13 cellular contexts compared by ENCODE assay signal in the genomic region with DNA sequence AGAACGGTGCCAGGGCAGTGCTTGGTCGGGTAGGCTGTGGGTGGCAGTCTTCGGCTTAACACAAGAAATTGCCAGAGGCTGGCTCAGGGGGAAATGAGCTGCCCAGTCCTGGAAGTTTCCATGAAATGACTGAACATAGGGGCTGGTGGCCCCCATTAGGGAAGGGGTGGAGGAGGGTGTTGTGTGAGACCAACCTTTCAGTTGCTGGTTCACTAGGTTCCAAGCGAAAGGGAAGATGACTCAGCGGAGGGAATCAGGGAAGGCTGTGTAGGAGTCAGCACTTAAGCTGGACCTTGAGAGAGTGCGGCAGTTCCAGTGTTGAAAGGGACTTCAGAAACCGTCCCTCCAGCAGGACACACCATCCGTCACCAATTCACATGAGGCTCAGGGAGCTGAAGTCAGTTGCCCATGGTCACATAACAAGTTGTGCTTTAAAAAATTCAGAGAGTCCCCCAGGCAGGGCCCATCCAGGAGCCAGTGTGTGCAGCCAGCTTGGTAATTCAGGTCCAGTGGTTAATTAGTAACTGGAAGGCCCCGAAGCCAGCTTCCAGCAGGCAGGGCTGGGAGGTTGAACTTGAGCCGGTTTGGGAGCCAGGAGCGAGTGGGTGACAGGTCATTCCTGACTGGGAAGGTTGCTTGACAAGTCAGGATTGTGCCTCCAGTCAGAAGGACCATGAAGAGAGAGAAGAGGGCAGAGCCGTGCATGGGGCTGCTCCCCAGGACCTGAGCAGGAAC. TPM values are rescaled to one million over a fixed set of nuclear protein-coding genes. Genes with fewer than 3 reads are reported as not detected.
A peak's percentile ranks its signal among the peaks of the same experiment; 100 is the strongest.
DNase-seq lines count a peak whose midpoint lies in the region; ATAC-seq and TF ChIP-seq lines count a peak whose summit lies in the region.
"Had no signal": no experiment of that assay in that cellular context is flagged by ENCODE, and none has a peak within 500 bp of the region (broad histone marks: within the 10 kb centered on the region; RNA-seq: fewer than 3 reads in every experiment).

SGK2 (plus strand) TSS at position 616 of the 735 bp plus-strand sequence. CDS start 7,469 bp downstream, outside the sequence.

- H3K36me3 ChIP-seq in RWPE2 (ENCODE audit: low read depth) (no peaks in the 10 kb centered on the region), breast epithelium (no peaks in the 10 kb centered on the region)

- H3K4me3 ChIP-seq in RWPE2 (ENCODE audit: severe bottlenecking) = no peak within 1 kb of the TSS
- no peak within 1 kb of the TSS for H3K4me3 ChIP-seq in breast epithelium

- intact Hi-C loops in breast epithelium (cut with DNase I; ENCODE audit: low total_unique reads) = no loop called here

- peak; percentile 41 for ATAC-seq in RWPE2 (ENCODE audit: low read depth)
- peak; percentile 10 for ATAC-seq in foreskin keratinocyte
- no peak for ATAC-seq in stimulated activated naive CD8-positive, alpha-beta T cell treated with anti-CD3 and anti-CD28 coated beads, Interleukin-15, Interleukin-2, amounts not matched to agents 100 U/mL and 50 U/mL, for 24 hours
- ATAC-seq: CD8-positive, alpha-beta T cell had no signal

- H3K9me3 ChIP-seq in RWPE2 (ENCODE audit: severe bottlenecking) = no peaks in the 10 kb centered on the region
- no peaks in the 10 kb centered on the region for H3K9me3 ChIP-seq in breast epithelium

- DNase-seq in DMS53 (lab: John Stamatoyannopoulos, UW) = peak; percentile 95
- peak; percentile 65 for DNase-seq in RWPE2 (ENCODE audit: low spot score)
- DNase-seq in foreskin keratinocyte = no peak
- DNase-seq in non-pigmented ciliary epithelial cell (ENCODE audit: low read depth) = peak; percentile 22
- no peak for DNase-seq in breast epithelium (ENCODE audit: low spot score in 2 of 2)
- DNase-seq in stimulated activated naive CD8-positive, alpha-beta T cell treated with anti-CD3 and anti-CD28 coated beads, Interleukin-15, Interleukin-2, amounts not matched to agents 100 U/mL and 50 U/mL, for 24 hours = no peak
- no peak for DNase-seq in OCI-M2 (lab: John Stamatoyannopoulos, UW; ENCODE audit: unreplicated experiment)
- no peak for DNase-seq in substantia nigra (lab: John Stamatoyannopoulos, UW)
- DNase-seq: activated naive CD4-positive, alpha-beta T cell treated with anti-CD3 and anti-CD28 coated beads for 36 hours; CD8-positive, alpha-beta T cell; KBM-7; naive B cell; NCI-H748 treated with DMSO at 0.1 percent for 48 hours had no signal

- TF ChIP-seq POLR2A in breast epithelium (IDR thresholded peaks at IDR 0.05) = no peak

- H3K27me3 ChIP-seq in RWPE2 (ENCODE audit: insufficient read depth, poor library complexity, severe bottlenecking) = no peaks in the 10 kb centered on the region
- no peaks in the 10 kb centered on the region for H3K27me3 ChIP-seq in foreskin keratinocyte
- H3K27me3 ChIP-seq in breast epithelium = no peaks in the 10 kb centered on the region

- no peak within 1 kb of the TSS for H3K27ac ChIP-seq in RWPE2 (ENCODE audit: poor library complexity, severe bottlenecking)
- H3K27ac ChIP-seq in foreskin keratinocyte = no peak within 1 kb of the TSS
- H3K27ac ChIP-seq in breast epithelium = no peak within 1 kb of the TSS
- no peak within 1 kb of the TSS for H3K27ac ChIP-seq in substantia nigra (ENCODE audit: low read depth, low read length, poor library complexity, severe bottlenecking)

- no peaks in the 10 kb centered on the region for H3K4me1 ChIP-seq in RWPE2 (ENCODE audit: insufficient read depth, poor library complexity, severe bottlenecking)
- no peaks in the 10 kb centered on the region for H3K4me1 ChIP-seq in foreskin keratinocyte
- no peaks in the 10 kb centered on the region for H3K4me1 ChIP-seq in breast epithelium

- TF ChIP-seq CTCF in RWPE2 (IDR thresholded peaks at IDR 0.05; ENCODE audit: poor library complexity, severe bottlenecking) (no peak), foreskin keratinocyte (conservative IDR thresholded peaks at IDR 0.05) (no peak), breast epithelium (IDR thresholded peaks at IDR 0.05) (no peak)

RNA-seq across cellular contexts. Expression of gene SGK2, which starts in this region (rescaled TPM):
- total RNA-seq in foreskin keratinocyte (0.04 and 0.20 TPM in 2 replicates), breast epithelium (1 to 10 TPM; 4.1 to 8.2 (median 6.4) TPM)
- 0.03 TPM in 1 of 2 replicates, not detected in the other for polyA plus RNA-seq in foreskin keratinocyte

Comparison
In these comparisons a context has a peak if more than half of its experiments do, and no peak if none do; other contexts are left out.
1. Peak in ATAC-seq in foreskin keratinocyte; RNA of the gene not detected or under 1 TPM.
2. DNase-seq: peak in DMS53 (single experiment), RWPE2 (single experiment) and non-pigmented ciliary epithelial cell (single experiment); none in foreskin keratinocyte (0 of 2), breast epithelium (0 of 2), stimulated activated naive CD8-positive, alpha-beta T cell treated with anti-CD3 and anti-CD28 coated beads, Interleukin-15, Interleukin-2, amounts not matched to agents 100 U/mL and 50 U/mL, for 24 hours (single experiment), OCI-M2 (single experiment) and substantia nigra (0 of 49).